16 cellular contexts compared by ENCODE assay signal in genomic region chr10:1374901-1375804, GRCh38.
DNase-seq lines count a peak whose midpoint lies in the region; ATAC-seq, FAIRE-seq and TF ChIP-seq lines count a peak whose summit lies in the region.
"Had no signal": no experiment of that assay in that cellular context is flagged by ENCODE, and none has a peak within 500 bp of the region (broad histone marks: within the 10 kb centered on the region; RNA-seq: fewer than 3 reads in every experiment).

No MANE protein-coding gene starts in this region.

- ATAC-seq in Right ventricle myocardium inferior (no peak), GM18873 (IDR thresholded peaks at IDR 0.05; ENCODE audit: low FRiP score, unreplicated experiment) (no peak)

- H3K27ac Mint-ChIP-seq in glutamatergic neuron (ENCODE audit: unreplicated experiment), result peak overlapping the region; percentile 11
- H3K27ac Mint-ChIP-seq: B cell; CD8-positive, alpha-beta memory T cell had no signal

- H3K4me2 ChIP-seq in trophoblast cell (ENCODE audit: low read length), result no peak overlapping the region

- H2BK12ac ChIP-seq in trophoblast cell (ENCODE audit: low read length), result no peak overlapping the region

- H3K4me1 Mint-ChIP-seq in glutamatergic neuron (ENCODE audit: low read depth, unreplicated experiment), result peaks cover 27% of the 10 kb centered on the region
- H3K4me1 Mint-ChIP-seq: CD8-positive, alpha-beta memory T cell had no signal

- no peak overlapping the region for H2AFZ ChIP-seq in trophoblast cell (ENCODE audit: insufficient read depth, low read length, poor library complexity)

- H3K18ac ChIP-seq in trophoblast cell (ENCODE audit: low read length), result no peak overlapping the region

- H3K4me1 ChIP-seq in right atrium auricular region (no peaks in the 10 kb centered on the region), trophoblast cell (ENCODE audit: control insufficient read depth in 1 of 2, insufficient read depth in 2 of 2, low read length in 2 of 2) (no peaks in the 10 kb centered on the region)
- H3K4me1 ChIP-seq: Peyer's patch had no signal

- no CpG with 5 or more reads among the region's 24 CpGs for WGBS in trophoblast cell (ENCODE audit: extremely low coverage, insufficient coverage, insufficient read length)

- H2BK120ac ChIP-seq in trophoblast cell (ENCODE audit: insufficient read depth, low read length, poor library complexity), result no peak overlapping the region

- H2AK5ac ChIP-seq in trophoblast cell (ENCODE audit: low read length), result no peak overlapping the region

- no peaks in the 10 kb centered on the region for H3K79me2 ChIP-seq in trophoblast cell (ENCODE audit: control insufficient read depth, insufficient read depth, low read length, poor library complexity)

- peak overlapping the region; percentile 87 for H3K23ac ChIP-seq in trophoblast cell (ENCODE audit: low read length)

- no peak overlapping the region for H3K4ac ChIP-seq in trophoblast cell (ENCODE audit: low read depth, low read length)

- H2BK5ac ChIP-seq in trophoblast cell (ENCODE audit: low read depth, low read length, poor library complexity), result no peak overlapping the region

- TF ChIP-seq CTCF in right atrium auricular region (IDR thresholded peaks at IDR 0.05) (no peak), glutamatergic neuron (IDR thresholded peaks at IDR 0.05; ENCODE audit: partially characterized antibody, unreplicated experiment) (no peak)

- no peak overlapping the region for H4K91ac ChIP-seq in trophoblast cell (ENCODE audit: low read depth, low read length)

- no peak for FAIRE-seq in RCC 7860 (lab: Jason Lieb, UNC)

- no peak overlapping the region for H3K4me3 Mint-ChIP-seq in glutamatergic neuron (ENCODE audit: unreplicated experiment)
- H3K4me3 Mint-ChIP-seq: B cell; CD8-positive, alpha-beta memory T cell had no signal

- no peak overlapping the region for H4K12ac ChIP-seq in trophoblast cell (ENCODE audit: low read depth, low read length)

- H3K27me3 Mint-ChIP-seq in glutamatergic neuron (ENCODE audit: unreplicated experiment), result peaks cover 6% of the 10 kb centered on the region

- H3K4me3 ChIP-seq in right atrium auricular region, result no peak overlapping the region
- H3K4me3 ChIP-seq in trophoblast cell (ENCODE audit: low read depth, low read length), result no peak overlapping the region
- H3K4me3 ChIP-seq: Peyer's patch had no signal

- no peaks in the 10 kb centered on the region for H3K27me3 ChIP-seq in right atrium auricular region
- H3K27me3 ChIP-seq in trophoblast cell (ENCODE audit: insufficient read depth, low read length), result no peaks in the 10 kb centered on the region
- H3K27me3 ChIP-seq: Peyer's patch had no signal

- peak; percentile 13 for DNase-seq in right atrium auricular region (ENCODE audit: low spot score)
- DNase-seq in Right ventricle myocardium inferior (ENCODE audit: missing footprints), result no peak
- no peak for DNase-seq in glutamatergic neuron
- DNase-seq in trophoblast cell, result no peak
- no peak for DNase-seq in T-helper 1 cell
- DNase-seq in RCC 7860 (ENCODE audit: low spot score), result no peak
- DNase-seq: ACHN; CD8-positive, alpha-beta memory T cell; EL; HCEC 1CT; NCI-H1930; NCI-H2171; SHP77 treated with DMSO at 0.1 percent for 48 hours had no signal

- H3K9me3 ChIP-seq in right atrium auricular region (no peaks in the 10 kb centered on the region), trophoblast cell (ENCODE audit: insufficient read depth, low read depth, low read length) (peaks cover 3% of the 10 kb centered on the region)
- H3K9me3 ChIP-seq: Peyer's patch had no signal

- H3K14ac ChIP-seq in trophoblast cell (ENCODE audit: low read length), result no peak overlapping the region

- H3K36me3 Mint-ChIP-seq in glutamatergic neuron (ENCODE audit: unreplicated experiment), result peaks cover 5% of the 10 kb centered on the region
- H3K36me3 Mint-ChIP-seq: CD8-positive, alpha-beta memory T cell had no signal

- H3K79me1 ChIP-seq in trophoblast cell (ENCODE audit: low read length), result no peaks in the 10 kb centered on the region

- no peak overlapping the region for H3K27ac ChIP-seq in right atrium auricular region
- H3K27ac ChIP-seq in trophoblast cell (ENCODE audit: low read depth, low read length), result no peak overlapping the region
- H3K27ac ChIP-seq: Peyer's patch had no signal

- H3K9me3 Mint-ChIP-seq in glutamatergic neuron (ENCODE audit: unreplicated experiment), result peaks cover 8% of the 10 kb centered on the region

- no peak overlapping the region for H3K9ac ChIP-seq in trophoblast cell (ENCODE audit: low read length)

- no peak overlapping the region for H4K8ac ChIP-seq in trophoblast cell (ENCODE audit: low read depth, low read length)

- H3K36me3 ChIP-seq in right atrium auricular region, result no peaks in the 10 kb centered on the region
- H3K36me3 ChIP-seq in trophoblast cell (ENCODE audit: control insufficient read depth in 1 of 2, insufficient read depth in 2 of 2, low read length in 2 of 2), result no peaks in the 10 kb centered on the region
- H3K36me3 ChIP-seq: Peyer's patch had no signal

- intact Hi-C loops in Right ventricle myocardium inferior (cut with DNase I), result no loop called here
